Comparison of ENCODE assay signal across 10 cellular contexts in genomic region chr9:136525841-136526499, GRCh38. TPM values are rescaled to one million over a fixed set of nuclear protein-coding genes. Genes with fewer than 3 reads are reported as not detected.
DNase-seq lines count a peak whose midpoint lies in the region; ATAC-seq and TF ChIP-seq lines count a peak whose summit lies in the region.
"Had no signal": no experiment of that assay in that cellular context is flagged by ENCODE, and none has a peak within 500 bp of the region (broad histone marks: within the 10 kb centered on the region; RNA-seq: fewer than 3 reads in every experiment).

No MANE protein-coding gene starts in this region.

- H3K4me1 Mint-ChIP-seq in activated CD4-positive, alpha-beta memory T cell treated with anti-CD3 and anti-CD28 coated beads, Interleukin-2, amount 10 ng/mL, durations not matched to agents 7 days and 5 days, result peaks cover 6% of the 10 kb centered on the region
- peaks cover 7% of the 10 kb centered on the region in 2 donors for H3K4me1 Mint-ChIP-seq in effector memory CD8-positive, alpha-beta T cell (ENCODE audit: low read depth in 2 of 2)

- no peak overlapping the region for H3K27ac Mint-ChIP-seq in activated CD4-positive, alpha-beta memory T cell treated with anti-CD3 and anti-CD28 coated beads, Interleukin-2, amount 10 ng/mL, durations not matched to agents 7 days and 5 days
- H3K27ac Mint-ChIP-seq in effector memory CD8-positive, alpha-beta T cell, result peak overlapping the region in 1 of 2 donors; percentile 65

- H3K4me1 ChIP-seq in esophagus (ENCODE audit: control insufficient read depth in 2 of 2, insufficient read depth in 2 of 2, low read length in 1 of 2), result peaks cover 4 to 22% of the 10 kb centered on the region in 2 donors
- peaks cover 77 to 86% of the 10 kb centered on the region in 2 donors for H3K4me1 ChIP-seq in mucosa of rectum (ENCODE audit: control insufficient read depth in 2 of 2, insufficient read depth in 2 of 2, low read length in 2 of 2)
- H3K4me1 ChIP-seq in upper lobe of left lung, result peaks cover 85 to 100% (median 98%) of the 10 kb centered on the region in 4 donors
- H3K4me1 ChIP-seq in foreskin keratinocyte, result no peaks in the 10 kb centered on the region

- no peaks in the 10 kb centered on the region for H3K9me3 Mint-ChIP-seq in activated CD4-positive, alpha-beta memory T cell treated with anti-CD3 and anti-CD28 coated beads, Interleukin-2, amount 10 ng/mL, durations not matched to agents 7 days and 5 days
- no peaks in the 10 kb centered on the region for H3K9me3 Mint-ChIP-seq in effector memory CD8-positive, alpha-beta T cell

- WGBS in esophagus, 2 donors, result 60 to 69% methylated on average over 30 of the region's 30 CpGs
- 61 to 65% methylated on average over 11 to 22 of the region's 30 CpGs for WGBS in upper lobe of left lung, 2 donors

- POLR2A ChIA-PET in activated CD4-positive, alpha-beta memory T cell treated with anti-CD3 and anti-CD28 coated beads, Interleukin-2, amount 10 ng/mL, durations not matched to agents 7 days and 5 days (lab: Charles Lee), result interaction anchor here (5.3 kb wide), 1 partner anchor 14 kb away, joined by 32 read pairs; no protein-coding TSS in a partner anchor

- H3K36me3 ChIP-seq in esophagus (ENCODE audit: control insufficient read depth in 2 of 2, insufficient read depth in 2 of 2, low read length in 1 of 2) (peaks cover 0 to 31% of the 10 kb centered on the region in 2 donors), mucosa of rectum (ENCODE audit: control insufficient read depth in 2 of 2, insufficient read depth in 2 of 2, low read length in 2 of 2) (peaks cover 0 to 5% of the 10 kb centered on the region in 2 donors), upper lobe of left lung (peaks cover 0 to 24% (median 15%) of the 10 kb centered on the region in 4 donors)

- TF ChIP-seq POLR2A in upper lobe of left lung (IDR thresholded peaks at IDR 0.05), result peak in 1 of 4 donors; percentile 40

- TF ChIP-seq CTCF in upper lobe of left lung (IDR thresholded peaks at IDR 0.05), result peak in 1 of 6 experiments; percentile 11
- TF ChIP-seq CTCF in foreskin keratinocyte (conservative IDR thresholded peaks at IDR 0.05), result no peak

- peak overlapping the region; percentile 68 to 72 for H3K9ac ChIP-seq in mucosa of rectum (ENCODE audit: low read depth in 1 of 2, low read length in 2 of 2)

- H3K27me3 Mint-ChIP-seq in activated CD4-positive, alpha-beta memory T cell treated with anti-CD3 and anti-CD28 coated beads, Interleukin-2, amount 10 ng/mL, durations not matched to agents 7 days and 5 days, result no peaks in the 10 kb centered on the region
- no peaks in the 10 kb centered on the region for H3K27me3 Mint-ChIP-seq in effector memory CD8-positive, alpha-beta T cell

- peak; percentile 14 for DNase-seq in NCI-H2227 (lab: John Stamatoyannopoulos, UW; ENCODE audit: unreplicated experiment)
- no peak for DNase-seq in NCI-H2227 treated with DMSO at 0.1 percent for 48 hours (lab: John Stamatoyannopoulos, UW)
- peak in 1 of 2 donors; percentile 80 for DNase-seq in upper lobe of left lung
- DNase-seq in activated CD4-positive, alpha-beta memory T cell treated with anti-CD3 and anti-CD28 coated beads, Interleukin-2, amount 10 ng/mL, durations not matched to agents 7 days and 5 days, result no peak
- no peak for DNase-seq in effector memory CD8-positive, alpha-beta T cell
- DNase-seq in foreskin keratinocyte, result no peak
- DNase-seq: GOT3 had no signal

- ATAC-seq in upper lobe of left lung (ENCODE audit: low FRiP score in 2 of 2), result peak in 1 of 2 donors; percentile 2
- ATAC-seq in effector memory CD8-positive, alpha-beta T cell (replicated peaks), result no peak
- no peak for ATAC-seq in foreskin keratinocyte

- H3K9me3 ChIP-seq in esophagus (ENCODE audit: control insufficient read depth in 2 of 2, insufficient read depth in 1 of 2, low read depth in 1 of 2, low read length in 1 of 2) (no peaks in the 10 kb centered on the region), mucosa of rectum (ENCODE audit: control insufficient read depth in 2 of 2, low read length in 2 of 2) (no peaks in the 10 kb centered on the region), upper lobe of left lung (no peaks in the 10 kb centered on the region)
- H3K9me3 ChIP-seq: neutrophil had no signal

- no peak overlapping the region for H3K4me3 Mint-ChIP-seq in activated CD4-positive, alpha-beta memory T cell treated with anti-CD3 and anti-CD28 coated beads, Interleukin-2, amount 10 ng/mL, durations not matched to agents 7 days and 5 days
- no peak overlapping the region for H3K4me3 Mint-ChIP-seq in effector memory CD8-positive, alpha-beta T cell

- TF ChIP-seq EP300 in upper lobe of left lung (IDR thresholded peaks at IDR 0.05), result no peak

- peak overlapping the region; percentile 8 to 19 for H3K27ac ChIP-seq in esophagus (ENCODE audit: low read depth in 2 of 2, low read length in 1 of 2)
- peak overlapping the region; percentile 89 to 94 for H3K27ac ChIP-seq in mucosa of rectum (ENCODE audit: low read depth in 2 of 2, low read length in 2 of 2)
- peak overlapping the region; percentile 80 to 87 (median 86) for H3K27ac ChIP-seq in upper lobe of left lung
- no peak overlapping the region for H3K27ac ChIP-seq in foreskin keratinocyte

- peaks cover 2% of the 10 kb centered on the region for H3K36me3 Mint-ChIP-seq in activated CD4-positive, alpha-beta memory T cell treated with anti-CD3 and anti-CD28 coated beads, Interleukin-2, amount 10 ng/mL, durations not matched to agents 7 days and 5 days (ENCODE audit: low read depth)
- peaks cover 32% of the 10 kb centered on the region for H3K36me3 Mint-ChIP-seq in effector memory CD8-positive, alpha-beta T cell (ENCODE audit: insufficient read depth)

- H3K27me3 ChIP-seq in esophagus (ENCODE audit: control insufficient read depth in 1 of 2, insufficient read depth in 2 of 2, low read length in 2 of 2) (no peaks in the 10 kb centered on the region), mucosa of rectum (ENCODE audit: control insufficient read depth in 2 of 2, insufficient read depth in 2 of 2, low read length in 2 of 2) (no peaks in the 10 kb centered on the region), upper lobe of left lung (no peaks in the 10 kb centered on the region), foreskin keratinocyte (no peaks in the 10 kb centered on the region)

- CTCF ChIA-PET in activated CD4-positive, alpha-beta memory T cell treated with anti-CD3 and anti-CD28 coated beads, Interleukin-2, amount 10 ng/mL, durations not matched to agents 7 days and 5 days (lab: Charles Lee), result no interaction called here

- H3K4me3 ChIP-seq in esophagus (ENCODE audit: low read depth in 1 of 2, low read length in 2 of 2) (no peak overlapping the region), mucosa of rectum (ENCODE audit: low read length in 2 of 2) (peak overlapping the region in 1 of 2 donors; percentile 13), upper lobe of left lung (peak overlapping the region in 2 of 4 donors; percentile 8 to 17)

RNA-seq across cellular contexts. Expression of gene NOTCH1, which starts 19.9 kb away (rescaled TPM):
- polyA plus RNA-seq in esophagus, result 10 to 100 TPM in 1 of 2 donors, 1 to 10 TPM in 1; 9.6 to 19.8 TPM
- 100 to 1,000 TPM in 4 of 6 donors, 10 to 100 TPM in 2; 49.6 to 175 (median 110) TPM for total RNA-seq in upper lobe of left lung
- 10 to 100 TPM; 58.8 to 59.8 TPM for total RNA-seq in activated CD4-positive, alpha-beta memory T cell treated with anti-CD3 and anti-CD28 coated beads, Interleukin-2, amount 10 ng/mL, durations not matched to agents 7 days and 5 days
- 41.9 and 49.8 TPM in 2 replicates for total RNA-seq in foreskin keratinocyte
- 8.3 and 11.7 TPM in 2 replicates for polyA plus RNA-seq in foreskin keratinocyte

RNA-seq across cellular contexts. Expression of gene SEC16A, which starts 43.1 kb away (rescaled TPM):
- polyA plus RNA-seq in esophagus, result 10 to 100 TPM; 24.3 to 32.9 TPM
- 10 to 100 TPM; 64.1 to 89.1 (median 72.1) TPM for total RNA-seq in upper lobe of left lung
- total RNA-seq in activated CD4-positive, alpha-beta memory T cell treated with anti-CD3 and anti-CD28 coated beads, Interleukin-2, amount 10 ng/mL, durations not matched to agents 7 days and 5 days, result 10 to 100 TPM; 56.1 to 61.0 TPM
- total RNA-seq in foreskin keratinocyte, result 61.8 and 68.9 TPM in 2 replicates
- 45.8 and 47.7 TPM in 2 replicates for polyA plus RNA-seq in foreskin keratinocyte
